1 cellular context compared by ENCODE assay signal in genomic region chr5:150623878-150624216, GRCh38.
TF ChIP-seq lines count a peak whose summit lies in the region.

No MANE protein-coding gene starts in this region.

TF ChIP-seq in GM12878, 131 proteins besides CTCF, POLR2A, EP300 and RAD21:
- TF ChIP-seq ZSCAN29 (IDR thresholded peaks at IDR 0.05) (no peak), POU2F2 (IDR thresholded peaks at IDR 0.05; ENCODE audit: borderline replicate concordance, low read depth, low read length) (0 out of 3 replicates have a peak, but pooled peaks have one; percentile 5), CREM (IDR thresholded peaks at IDR 0.05; ENCODE audit: low read depth) (no peak), TARDBP (IDR thresholded peaks at IDR 0.05; ENCODE audit: borderline replicate concordance) (no peak), RFX5 (IDR thresholded peaks at IDR 0.05; ENCODE audit: low read depth, low read length) (no peak), ZNF687 (IDR thresholded peaks at IDR 0.05) (0 out of 2 replicates have a peak, but pooled peaks have one; percentile 27), USF2 (IDR thresholded peaks at IDR 0.05; ENCODE audit: borderline replicate concordance, low read depth, low read length) (peak; percentile 29), HDAC6 (IDR thresholded peaks at IDR 0.05; ENCODE audit: unreplicated experiment) (no peak), RAD51 (IDR thresholded peaks at IDR 0.05) (peak; percentile 81), BHLHE40 (IDR thresholded peaks at IDR 0.05; ENCODE audit: borderline replicate concordance in 1 of 2, low read depth in 2 of 2, low read length in 1 of 2) (peak in 1 of 2 experiments; percentile 42; a peak in 1 of 4 replicates), YY1 (IDR thresholded peaks at IDR 0.05; ENCODE audit: low read depth, low read length) (peak; percentile 38; the same call in 1 of the 2 replicates), USF1 (IDR thresholded peaks at IDR 0.05; ENCODE audit: borderline replicate concordance, extremely low read length, insufficient read depth, low read depth, low read length) (peak; percentile 62)
TF ChIP-seq in GM12878: peak in this region for 7.
